ENCODE assay signal across 10 cellular contexts in the genomic region with DNA sequence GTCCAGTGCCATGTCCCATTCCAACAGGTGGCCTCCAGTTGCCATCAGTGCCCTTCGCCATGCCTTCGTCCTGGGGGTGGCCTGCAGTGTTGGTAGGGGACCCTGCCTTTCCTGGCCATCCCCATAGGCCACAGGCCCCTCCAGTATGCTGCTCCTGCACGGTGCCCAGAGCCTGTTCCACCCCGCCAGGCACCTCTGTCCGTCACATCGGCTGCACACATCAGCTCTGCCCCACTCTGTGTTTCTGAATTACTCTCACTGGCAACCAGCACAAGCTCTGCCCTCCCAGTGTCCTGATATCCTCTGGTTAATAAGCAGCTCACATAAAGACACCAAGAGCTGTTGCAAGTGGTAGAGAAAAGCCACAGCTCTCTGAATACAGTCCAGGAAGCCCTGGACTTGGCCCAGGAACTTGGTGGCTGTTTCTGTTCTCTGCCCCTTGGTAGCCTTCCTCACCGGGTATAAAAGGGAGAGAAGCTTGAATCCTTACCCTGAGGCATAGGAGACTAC. TPM values are rescaled to one million over a fixed set of nuclear protein-coding genes. Genes with fewer than 3 reads are reported as not detected.
A peak's percentile ranks its signal among the peaks of the same experiment; 100 is the strongest.
DNase-seq lines count a peak whose midpoint lies in the region; ATAC-seq, FAIRE-seq and TF ChIP-seq lines count a peak whose summit lies in the region.
"Had no signal": no experiment of that assay in that cellular context is flagged by ENCODE, and none has a peak within 500 bp of the region (broad histone marks: within the 10 kb centered on the region; RNA-seq: fewer than 3 reads in every experiment).

No MANE protein-coding gene starts in this region.

- H3K18ac ChIP-seq in IMR-90 (ENCODE audit: low read depth, low read length): peak overlapping the region; percentile 11; the same call in 1 of the 2 replicates

- H3K23ac ChIP-seq in IMR-90 (ENCODE audit: low read depth, low read length): peak overlapping the region; percentile 34; the same call in 1 of the 2 replicates

- no peaks in the 10 kb centered on the region for H3K27me3 ChIP-seq in IMR-90 (ENCODE audit: control insufficient read depth, insufficient read depth, low read length)
- H3K27me3 ChIP-seq in esophagus muscularis mucosa: no peaks in the 10 kb centered on the region
- no peaks in the 10 kb centered on the region for H3K27me3 ChIP-seq in mucosa of rectum (ENCODE audit: control insufficient read depth in 2 of 2, insufficient read depth in 2 of 2, low read length in 2 of 2)
- no peaks in the 10 kb centered on the region for H3K27me3 ChIP-seq in foreskin keratinocyte
- H3K27me3 ChIP-seq in ovary: no peaks in the 10 kb centered on the region

- H2BK120ac ChIP-seq in IMR-90 (ENCODE audit: low read depth, low read length): peak overlapping the region; percentile 78; the same call in 1 of the 2 replicates

- H3K27me3 Mint-ChIP-seq in activated CD8-positive, alpha-beta memory T cell treated with anti-CD3 and anti-CD28 coated beads, Interleukin-2, amount 10 ng/mL, durations not matched to agents 7 days and 5 days: no peaks in the 10 kb centered on the region
- H3K27me3 Mint-ChIP-seq: central memory CD8-positive, alpha-beta T cell had no signal

- no peak for FAIRE-seq in A549 (lab: Jason Lieb, UNC)

- H3K4ac ChIP-seq in IMR-90 (ENCODE audit: low read depth, low read length): peak overlapping the region; percentile 74

- peak overlapping the region; percentile 43 for H2BK20ac ChIP-seq in IMR-90 (ENCODE audit: low read depth, low read length)

- H3K36me3 ChIP-seq in IMR-90 (ENCODE audit: control insufficient read depth, insufficient read depth, low read length) (0 out of 2 replicates have a peak, but pooled peaks cover 2% of the 10 kb centered on the region), esophagus muscularis mucosa (peaks cover 0 to 5% (median 0%) of the 10 kb centered on the region in 4 donors), mucosa of rectum (ENCODE audit: control insufficient read depth in 2 of 2, insufficient read depth in 2 of 2, low read length in 2 of 2) (no peaks in the 10 kb centered on the region), ovary (no peaks in the 10 kb centered on the region)

- dilution Hi-C loops in IMR-90 (cut with HindIII; ENCODE audit: low sequenced_read_pairs, unreplicated experiment): no loop called here

- H3K4me3 ChIP-seq in A549: no peak overlapping the region
- H3K4me3 ChIP-seq in IMR-90 (ENCODE audit: insufficient read depth, low read depth, low read length): no peak overlapping the region
- H3K4me3 ChIP-seq in esophagus muscularis mucosa: no peak overlapping the region
- peak overlapping the region; percentile 36 to 44 for H3K4me3 ChIP-seq in mucosa of rectum (ENCODE audit: low read length in 2 of 2)
- H3K4me3 ChIP-seq in ovary: no peak overlapping the region

- H3K27ac ChIP-seq in A549 (peak overlapping the region; percentile 96 to 97), IMR-90 (ENCODE audit: insufficient read depth, low read length) (peak overlapping the region; percentile 25; the same call in 1 of the 2 replicates), esophagus muscularis mucosa (replicated peaks in 1 of 4) (peak overlapping the region; percentile 70 to 85 (median 80)), mucosa of rectum (ENCODE audit: low read depth in 2 of 2, low read length in 2 of 2) (peak overlapping the region; percentile 96), foreskin keratinocyte (no peak overlapping the region), ovary (no peak overlapping the region)

- TF ChIP-seq RAD21 in A549 (conservative IDR thresholded peaks at IDR 0.05 in 1 of 2, IDR thresholded peaks at IDR 0.05 in 1 of 2) (no peak), IMR-90 (IDR thresholded peaks at IDR 0.05; ENCODE audit: low read length) (no peak)

- CTCF ChIA-PET in A549 (lab: Yijun Ruan, JAX) (interaction anchor here (0.6 to 13.6 kb wide), 8 partner anchors 9 to 71 kb away, joined by 3 to 100 read pairs (median 6); no protein-coding TSS in a partner anchor), IMR-90 (lab: Yijun Ruan, JAX) (interaction anchor here (0.6 to 1.2 kb wide), 2 partner anchors 17 to 32 kb away, joined by 3 read pairs; no protein-coding TSS in a partner anchor)
- CTCF ChIA-PET in activated CD8-positive, alpha-beta memory T cell treated with anti-CD3 and anti-CD28 coated beads, Interleukin-2, amount 10 ng/mL, durations not matched to agents 7 days and 5 days (lab: Charles Lee): no interaction called here

- H3K14ac ChIP-seq in IMR-90 (replicated peaks; ENCODE audit: low read depth, low read length): peak overlapping the region; percentile 74

- no peaks in the 10 kb centered on the region for H3K4me1 Mint-ChIP-seq in activated CD8-positive, alpha-beta memory T cell treated with anti-CD3 and anti-CD28 coated beads, Interleukin-2, amount 10 ng/mL, durations not matched to agents 7 days and 5 days
- H3K4me1 Mint-ChIP-seq: central memory CD8-positive, alpha-beta T cell had no signal

- H3K9me1 ChIP-seq in IMR-90 (ENCODE audit: insufficient read depth, low read length): peaks cover 26% of the 10 kb centered on the region

- peak overlapping the region; percentile 90; the same call in 1 of the 2 replicates for H2AK5ac ChIP-seq in IMR-90 (ENCODE audit: low read depth, low read length)

- TF ChIP-seq EP300 in A549 (IDR thresholded peaks at IDR 0.05): no peak
- TF ChIP-seq EP300 in esophagus muscularis mucosa (IDR thresholded peaks at IDR 0.05): no peak
- TF ChIP-seq EP300 in ovary (IDR thresholded peaks at IDR 0.05): no peak

- no peak overlapping the region for H3K56ac ChIP-seq in IMR-90 (ENCODE audit: extremely low read depth, insufficient read depth, low read length)

- POLR2A ChIA-PET in A549 (lab: Yijun Ruan, JAX): interaction anchor here (0.6 to 1.7 kb wide), 2 partner anchors 31 to 1158 kb away, joined by 3 to 14 read pairs; partner anchors contain the start of gene ATP2A2
- POLR2A ChIA-PET in IMR-90 (lab: Charles Lee; ENCODE audit: unreplicated experiment): no interaction called here

- peak overlapping the region; percentile 3; the same call in 1 of the 2 replicates for H4K5ac ChIP-seq in IMR-90 (ENCODE audit: low read depth, low read length)

- H3K4me1 ChIP-seq in A549 (peaks cover 94% of the 10 kb centered on the region), IMR-90 (ENCODE audit: control insufficient read depth, insufficient read depth, low read length) (peaks cover 33% of the 10 kb centered on the region; the same call in 1 of the 2 replicates), esophagus muscularis mucosa (peaks cover 64 to 76% (median 70%) of the 10 kb centered on the region in 4 donors), mucosa of rectum (ENCODE audit: control insufficient read depth in 2 of 2, insufficient read depth in 2 of 2, low read length in 2 of 2) (peaks cover 45 to 59% of the 10 kb centered on the region in 2 donors), foreskin keratinocyte (peaks cover 33% of the 10 kb centered on the region), ovary (ENCODE audit: insufficient read depth) (peaks cover 15% of the 10 kb centered on the region)

- 0 out of 4 replicates have a peak, but pooled peaks cover 0 to 4% of the 10 kb centered on the region in 2 experiments for H3K79me1 ChIP-seq in IMR-90 (ENCODE audit: low read depth in 1 of 2, low read length in 2 of 2)

- no peak overlapping the region for H3K9ac ChIP-seq in IMR-90 (ENCODE audit: low read depth, low read length)
- H3K9ac ChIP-seq in mucosa of rectum (ENCODE audit: low read depth in 1 of 2, low read length in 2 of 2): peak overlapping the region; percentile 49 to 66

- TF ChIP-seq POLR2A in A549 (IDR thresholded peaks at IDR 0.05; ENCODE audit: low read length) (peak; percentile 21; the same call in 1 of the 2 replicates), IMR-90 (IDR thresholded peaks at IDR 0.05; ENCODE audit: low read depth, low read length) (no peak), esophagus muscularis mucosa (IDR thresholded peaks at IDR 0.05; ENCODE audit: low read depth) (no peak), ovary (IDR thresholded peaks at IDR 0.05) (no peak)

- in situ Hi-C loops in IMR-90 (cut with MboI; ENCODE audit: low sequenced_read_pairs): no loop called here

- peak overlapping the region; percentile 85; the same call in 2 of the 3 replicates for H2BK15ac ChIP-seq in IMR-90 (ENCODE audit: low read depth, low read length)

- peak overlapping the region; percentile 34 for H2AK9ac ChIP-seq in IMR-90 (replicated peaks; ENCODE audit: low read depth, low read length, poor library complexity)

- ATAC-seq in A549 (no peak; a peak in 1 of 6 replicates), IMR-90 (ENCODE audit: low read depth) (no peak), foreskin keratinocyte (no peak)
- ATAC-seq in activated CD8-positive, alpha-beta memory T cell treated with anti-CD3 and anti-CD28 coated beads, Interleukin-2, amount 10 ng/mL, durations not matched to agents 7 days and 5 days: no peak

- H3K9me3 ChIP-seq in A549: 0 out of 3 replicates have a peak, but pooled peaks cover 2% of the 10 kb centered on the region
- no peaks in the 10 kb centered on the region for H3K9me3 ChIP-seq in IMR-90 (ENCODE audit: control insufficient read depth, insufficient read depth, low read length)
- H3K9me3 ChIP-seq in esophagus muscularis mucosa: no peaks in the 10 kb centered on the region
- H3K9me3 ChIP-seq in mucosa of rectum (ENCODE audit: control insufficient read depth in 2 of 2, low read length in 2 of 2): no peaks in the 10 kb centered on the region
- no peaks in the 10 kb centered on the region for H3K9me3 ChIP-seq in ovary

- H3K4me2 ChIP-seq in A549 (peak overlapping the region; percentile 89), IMR-90 (ENCODE audit: low read depth, low read length) (no peak overlapping the region)

- intact Hi-C loops in IMR-90 (cut with micrococcal nuclease) (no loop called here), esophagus muscularis mucosa (cut with DNase I) (no loop called here), ovary (cut with DNase I) (no loop called here)

- no peaks in the 10 kb centered on the region for H4K20me1 ChIP-seq in IMR-90 (ENCODE audit: insufficient read depth, low read length)

- no peak overlapping the region for H3K27ac Mint-ChIP-seq in activated CD8-positive, alpha-beta memory T cell treated with anti-CD3 and anti-CD28 coated beads, Interleukin-2, amount 10 ng/mL, durations not matched to agents 7 days and 5 days

- WGBS in A549 (ENCODE audit: missing lambda C conversion rate): 49% methylated on average over 7 of the region's 7 CpGs
- 100% methylated on average over 4 of the region's 7 CpGs; no CpG with 5 or more reads in 1 of the 2 experiments for WGBS in IMR-90 (ENCODE audit: extremely low coverage in 2 of 2, insufficient read length in 1 of 2), 2 experiments
- WGBS in esophagus muscularis mucosa: 75% methylated on average over 3 of the region's 7 CpGs
- 91 to 94% (median 92%) methylated on average over 7 of the region's 7 CpGs for WGBS in ovary, 3 donors

- no peak overlapping the region; the same call in 1 of the 2 replicates for H4K91ac ChIP-seq in IMR-90 (ENCODE audit: insufficient read depth, low read depth, low read length)

- H2AFZ ChIP-seq in IMR-90 (replicated peaks; ENCODE audit: low read length, poor library complexity): peak overlapping the region; percentile 17

- H4K8ac ChIP-seq in IMR-90 (ENCODE audit: low read depth in 2 of 2, low read length in 2 of 2): peak overlapping the region; percentile 45 to 63; a peak in 3 of 4 replicates

- TF ChIP-seq CTCF in A549 (IDR thresholded peaks at IDR 0.05) (no peak), IMR-90 (conservative IDR thresholded peaks at IDR 0.05; ENCODE audit: low read depth, low read length) (no peak), esophagus muscularis mucosa (IDR thresholded peaks at IDR 0.05) (no peak), foreskin keratinocyte (conservative IDR thresholded peaks at IDR 0.05) (no peak), ovary (IDR thresholded peaks at IDR 0.05) (no peak)

- peak overlapping the region; percentile 6 for H2BK5ac ChIP-seq in IMR-90 (ENCODE audit: low read depth, low read length, poor library complexity, severe bottlenecking)

- no peaks in the 10 kb centered on the region for H3K9me3 Mint-ChIP-seq in activated CD8-positive, alpha-beta memory T cell treated with anti-CD3 and anti-CD28 coated beads, Interleukin-2, amount 10 ng/mL, durations not matched to agents 7 days and 5 days (ENCODE audit: low read depth)
- H3K9me3 Mint-ChIP-seq: central memory CD8-positive, alpha-beta T cell had no signal

- BruUV-seq in IMR-90 (replicated peaks; lab: Mats Ljungman, UMichigan): no TSS peak

- H3K36me3 Mint-ChIP-seq in activated CD8-positive, alpha-beta memory T cell treated with anti-CD3 and anti-CD28 coated beads, Interleukin-2, amount 10 ng/mL, durations not matched to agents 7 days and 5 days: no peaks in the 10 kb centered on the region

- no peak overlapping the region for H3K4me3 Mint-ChIP-seq in activated CD8-positive, alpha-beta memory T cell treated with anti-CD3 and anti-CD28 coated beads, Interleukin-2, amount 10 ng/mL, durations not matched to agents 7 days and 5 days
- H3K4me3 Mint-ChIP-seq: central memory CD8-positive, alpha-beta T cell had no signal

- DNase-seq in A549 (ENCODE audit: low read depth in 1 of 2, low spot score in 1 of 2): peak in 1 of 2 experiments; percentile 66
- no peak for DNase-seq in IMR-90
- no peak for DNase-seq in esophagus muscularis mucosa (ENCODE audit: extremely low spot score)
- DNase-seq in NCI-H1694 (lab: John Stamatoyannopoulos, UW): no peak
- no peak for DNase-seq in foreskin keratinocyte
- no peak for DNase-seq in ovary
- no peak for DNase-seq in activated CD8-positive, alpha-beta memory T cell treated with anti-CD3 and anti-CD28 coated beads, Interleukin-2, amount 10 ng/mL, durations not matched to agents 7 days and 5 days
- DNase-seq: NCI-H1436 treated with DMSO at 0.1 percent for 48 hours had no signal

RNA-seq across cellular contexts. Expression of gene ATP2A2, which starts 31.3 kb away (rescaled TPM):
- polyA plus RNA-seq in A549 (2011; rRNA removed): 415 and 431 TPM in 2 replicates
- 264 and 317 TPM in 2 replicates for polyA plus RNA-seq in A549 (2012; cell fraction: cytosol; rRNA removed)
- polyA plus RNA-seq in A549 (2012; cell fraction: nucleus; rRNA removed): 658 and 717 TPM in 2 replicates
- polyA plus RNA-seq in A549 (2017; fragmentation: RNase III; extraction: RNeasy Plus Mini Kit Qiagen cat#74134 plus additional on column Dnase treatment): 328 to 356 TPM (median 342 TPM) in 3 replicates
- 375 and 407 TPM in 2 replicates for polyA minus RNA-seq in A549 (2011; rRNA and poly(A)+ RNA removed)
- 225 and 230 TPM in 2 replicates for total RNA-seq in IMR-90 (2012; rRNA removed)
- polyA plus RNA-seq in IMR-90 (2012; rRNA removed): 148 and 166 TPM in 2 replicates
- polyA plus RNA-seq in IMR-90 (2012; cell fraction: cytosol; rRNA removed): 96.0 and 107 TPM in 2 replicates
- polyA plus RNA-seq in IMR-90 (2012; cell fraction: nucleus; rRNA removed; ENCODE audit: low replicate concordance): 278 and 358 TPM in 2 replicates
- 100 to 1,000 TPM; 170 to 231 (median 177) TPM for total RNA-seq in esophagus muscularis mucosa
- total RNA-seq in foreskin keratinocyte: 251 and 257 TPM in 2 replicates
- 71.6 and 80.2 TPM in 2 replicates for polyA plus RNA-seq in foreskin keratinocyte
- 100 to 1,000 TPM in 4 of 7 donors, 10 to 100 TPM in 3; 60.4 to 164 (median 137) TPM for total RNA-seq in ovary
- 100 to 1,000 TPM in 1 of 2 donors, 10 to 100 TPM in 1; 54.2 to 183 TPM for polyA plus RNA-seq in ovary
- 100 to 1,000 TPM; 144 to 193 TPM for total RNA-seq in activated CD8-positive, alpha-beta memory T cell treated with anti-CD3 and anti-CD28 coated beads, Interleukin-2, amount 10 ng/mL, durations not matched to agents 7 days and 5 days

Comparison
In these comparisons a context has a peak if more than half of its experiments do, and no peak if none do; other contexts are left out.
1. H3K27ac ChIP-seq: peak in A549 (2 of 2), IMR-90 (single experiment), esophagus muscularis mucosa (4 of 4) and mucosa of rectum (2 of 2); none in foreskin keratinocyte (single experiment) and ovary (0 of 2).
2. H3K4me3 ChIP-seq: peak in mucosa of rectum (2 of 2); none in A549 (single experiment), IMR-90 (single experiment), esophagus muscularis mucosa (0 of 4) and ovary (single experiment).